In genomic region chr6:15897063-15897934, GRCh38 we compare ENCODE assay signal across 1 cellular context.
TF ChIP-seq lines count a peak whose summit lies in the region.

No MANE protein-coding gene starts in this region.

TF ChIP-seq in K562, 482 proteins besides CTCF, POLR2A, EP300 and RAD21 (continued from another document and continues in another):
- TF ChIP-seq TAF1 (IDR thresholded peaks at IDR 0.05; ENCODE audit: control insufficient read depth, extremely low read depth, insufficient read depth, low read length, severe bottlenecking) (no peak), MYBL2 (IDR thresholded peaks at IDR 0.05; ENCODE audit: low read depth) (no peak), MYBL2 (CRISPR knock-in tag; IDR thresholded peaks at IDR 0.05; ENCODE audit: borderline replicate concordance) (no peak), ESRRB (CRISPR knock-in tag; IDR thresholded peaks at IDR 0.05; ENCODE audit: borderline replicate concordance) (no peak), PHTF2 (CRISPR knock-in tag; IDR thresholded peaks at IDR 0.05) (0 out of 2 replicates have a peak, but pooled peaks have one; percentile 5), ZSCAN29 (IDR thresholded peaks at IDR 0.05) (no peak), PHB2 (IDR thresholded peaks at IDR 0.05; ENCODE audit: low read depth) (no peak), SNAPC5 (CRISPR knock-in tag; IDR thresholded peaks at IDR 0.05) (no peak), MTA2 (IDR thresholded peaks at IDR 0.05; ENCODE audit: low read depth) (no peak; the same call in 1 of the 2 replicates), ZNF589 (CRISPR knock-in tag; IDR thresholded peaks at IDR 0.05; ENCODE audit: low read depth) (peak; percentile 80; the same call in 1 of the 2 replicates), SLC30A9 (CRISPR knock-in tag; IDR thresholded peaks at IDR 0.05) (no peak), CHD2 (IDR thresholded peaks at IDR 0.05; ENCODE audit: low read depth, low read length) (no peak), RFX5 (IDR thresholded peaks at IDR 0.05; ENCODE audit: low read depth, low read length) (no peak), HLTF (IDR thresholded peaks at IDR 0.05) (no peak), CBX3 (IDR thresholded peaks at IDR 0.05; ENCODE audit: borderline replicate concordance in 1 of 2, low read length in 2 of 2) (no peak), BRF1 (IDR thresholded peaks at IDR 0.05; ENCODE audit: borderline replicate concordance, extremely low read depth, insufficient read length) (no peak), CREB5 (CRISPR knock-in tag; IDR thresholded peaks at IDR 0.05) (no peak), ZNF740 (CRISPR knock-in tag; IDR thresholded peaks at IDR 0.05) (no peak), ZNF740 (tag; IDR thresholded peaks at IDR 0.05) (no peak), NFYB (IDR thresholded peaks at IDR 0.05; ENCODE audit: extremely low read depth, insufficient read length) (no peak), ELK1 (CRISPR knock-in tag; IDR thresholded peaks at IDR 0.05) (no peak), U2AF2 (optimal IDR thresholded peaks at IDR 0.05; ENCODE audit: low read depth, low read length) (no peak), HSF4 (CRISPR knock-in tag; IDR thresholded peaks at IDR 0.05; ENCODE audit: borderline replicate concordance) (0 out of 2 replicates have a peak, but pooled peaks have one; percentile 33), MCM3 (IDR thresholded peaks at IDR 0.05) (no peak), PTTG1 (tag; IDR thresholded peaks at IDR 0.05; ENCODE audit: low read depth) (peak; percentile 19; the same call in 1 of the 2 replicates), GTF2E2 (tag; IDR thresholded peaks at IDR 0.05) (no peak), ZNF280A (IDR thresholded peaks at IDR 0.05; ENCODE audit: low read depth, partially characterized antibody) (no peak), GABPB1 (CRISPR knock-in tag; IDR thresholded peaks at IDR 0.05) (no peak), DLX4 (CRISPR knock-in tag; IDR thresholded peaks at IDR 0.05) (no peak), FOXM1 (IDR thresholded peaks at IDR 0.05; ENCODE audit: low read depth) (no peak; the same call in 1 of the 2 replicates), FOXM1 (CRISPR knock-in tag; IDR thresholded peaks at IDR 0.05; ENCODE audit: low read depth) (no peak), GABPB2 (CRISPR knock-in tag; conservative IDR thresholded peaks at IDR 0.05) (no peak), ZFP36 (IDR thresholded peaks at IDR 0.05; ENCODE audit: low read depth, low read length, partially characterized antibody) (no peak), ZBTB26 (CRISPR knock-in tag; IDR thresholded peaks at IDR 0.05) (no peak), HNRNPH1 (optimal IDR thresholded peaks at IDR 0.05; ENCODE audit: low read depth, low read length) (no peak), STAT5B (CRISPR knock-in tag; IDR thresholded peaks at IDR 0.05) (no peak), ZBTB7A (IDR thresholded peaks at IDR 0.05; ENCODE audit: borderline replicate concordance, control insufficient read depth, low read depth, low read length) (no peak), HMG20B (CRISPR knock-in tag; IDR thresholded peaks at IDR 0.05) (no peak), ZNF280B (CRISPR knock-in tag; IDR thresholded peaks at IDR 0.05) (no peak), E4F1 (CRISPR knock-in tag; IDR thresholded peaks at IDR 0.05; ENCODE audit: borderline replicate concordance) (no peak), CREBBP (IDR thresholded peaks at IDR 0.05; ENCODE audit: low read depth, low read length) (no peak), ZNF609 (CRISPR knock-in tag; IDR thresholded peaks at IDR 0.05; ENCODE audit: borderline replicate concordance) (no peak), KAT8 (IDR thresholded peaks at IDR 0.05; ENCODE audit: low read depth) (no peak), NFIX (CRISPR knock-in tag; IDR thresholded peaks at IDR 0.05; ENCODE audit: low read depth) (no peak), CEBPG (CRISPR knock-in tag; IDR thresholded peaks at IDR 0.05) (no peak), CEBPG (tag; conservative IDR thresholded peaks at IDR 0.05 in 1 of 2, IDR thresholded peaks at IDR 0.05 in 1 of 2) (peak; percentile 58 to 61), DDX20 (tag; IDR thresholded peaks at IDR 0.05; ENCODE audit: low read depth) (no peak), PHF20 (IDR thresholded peaks at IDR 0.05; ENCODE audit: partially characterized antibody) (no peak), SIX5 (IDR thresholded peaks at IDR 0.05; ENCODE audit: borderline replicate concordance in 1 of 2, insufficient read depth in 1 of 2, low read depth in 1 of 2, low read length in 2 of 2) (no peak), ELF4 (CRISPR knock-in tag; IDR thresholded peaks at IDR 0.05) (peak; percentile 23; the same call in 1 of the 2 replicates), TRIM24 (IDR thresholded peaks at IDR 0.05) (peak in 1 of 2 experiments; percentile 41; a peak in 1 of 4 replicates), MCM2 (IDR thresholded peaks at IDR 0.05; ENCODE audit: low read depth) (no peak), NRF1 (conservative IDR thresholded peaks at IDR 0.05 in 1 of 2, IDR thresholded peaks at IDR 0.05 in 1 of 2) (no peak), ZNF583 (CRISPR knock-in tag; IDR thresholded peaks at IDR 0.05) (peak; percentile 85), HDAC3 (IDR thresholded peaks at IDR 0.05; ENCODE audit: borderline replicate concordance, partially characterized antibody) (peak; percentile 30), TOE1 (IDR thresholded peaks at IDR 0.05; ENCODE audit: borderline replicate concordance) (peak; percentile 91), TOE1 (CRISPR knock-in tag; IDR thresholded peaks at IDR 0.05; ENCODE audit: borderline replicate concordance, low read depth) (no peak)
